Comparison of ENCODE assay signal across 8 cellular contexts in genomic region chr14:55130194-55130550, GRCh38. TPM values are rescaled to one million over a fixed set of nuclear protein-coding genes. Genes with fewer than 3 reads are reported as not detected.
A peak's percentile ranks its signal among the peaks of the same experiment; 100 is the strongest.
DNase-seq lines count a peak whose midpoint lies in the region; ATAC-seq lines count a peak whose summit lies in the region.

No MANE protein-coding gene starts in this region.

- H3K27me3 ChIP-seq in BLaER1 treated with 17β-estradiol and CSF1 and Interleukin-3, amounts not matched to agents 10 nM and 100 nM, result peaks cover 27 to 69% (median 62%) of the 10 kb centered on the region in 11 experiments

- no peaks in the 10 kb centered on the region for H3K36me3 Mint-ChIP-seq in effector memory CD8-positive, alpha-beta T cell (ENCODE audit: insufficient read depth)
- H3K36me3 Mint-ChIP-seq in natural killer cell treated with Interleukin-12 subunit alpha and Interleukin-12 subunit beta and Interleukin-15 and Interleukin-18, amount 100 ng/mL, for 72 hours, result peaks cover 17% of the 10 kb centered on the region

- H3K4me1 Mint-ChIP-seq in effector memory CD8-positive, alpha-beta T cell (ENCODE audit: low read depth in 2 of 2), result peaks cover 24% of the 10 kb centered on the region in 2 donors
- H3K4me1 Mint-ChIP-seq in natural killer cell treated with Interleukin-12 subunit alpha and Interleukin-12 subunit beta and Interleukin-15 and Interleukin-18, amount 100 ng/mL, for 72 hours (ENCODE audit: low read depth in 2 of 2), result peaks cover 61 to 70% of the 10 kb centered on the region in 2 donors

- DNase-seq in LHCN-M2 (ENCODE audit: low read depth), result peak; percentile 39
- DNase-seq in effector memory CD8-positive, alpha-beta T cell, result no peak
- no peak for DNase-seq in natural killer cell treated with Interleukin-12 subunit alpha and Interleukin-12 subunit beta and Interleukin-15 and Interleukin-18, amount 100 ng/mL, for 72 hours (ENCODE audit: low spot score)
- no peak for DNase-seq in NCI-H526 treated with DMSO at 0.1 percent for 48 hours (lab: John Stamatoyannopoulos, UW)
- no peak for DNase-seq in retina

- H4K20me1 ChIP-seq in BLaER1 treated with 17β-estradiol and CSF1 and Interleukin-3, amounts not matched to agents 10 nM and 100 nM, result peaks cover 0 to 55% (median 14%) of the 10 kb centered on the region in 11 experiments; a peak in 13 of 22 replicates

- H3K4me3 ChIP-seq in BLaER1 treated with 17β-estradiol and CSF1 and Interleukin-3, amounts not matched to agents 10 nM and 100 nM, result peak overlapping the region in 9 of 10 experiments; percentile 51 to 96 (median 59); a peak in 17 of 20 replicates

- no peaks in the 10 kb centered on the region for H3K9me3 ChIP-seq in BLaER1 treated with 17β-estradiol and CSF1 and Interleukin-3, amounts not matched to agents 10 nM and 100 nM (replicated peaks in 1 of 11)

- H3K4me3 Mint-ChIP-seq in effector memory CD8-positive, alpha-beta T cell, result peak overlapping the region; percentile 87
- peak overlapping the region; percentile 97 for H3K4me3 Mint-ChIP-seq in natural killer cell treated with Interleukin-12 subunit alpha and Interleukin-12 subunit beta and Interleukin-15 and Interleukin-18, amount 100 ng/mL, for 72 hours

- ATAC-seq in effector memory CD8-positive, alpha-beta T cell (replicated peaks), result no peak
- no peak for ATAC-seq in natural killer cell treated with Interleukin-12 subunit alpha and Interleukin-12 subunit beta and Interleukin-15 and Interleukin-18, amount 100 ng/mL, for 72 hours
- no peak for ATAC-seq in HG03571 (IDR thresholded peaks at IDR 0.05; ENCODE audit: unreplicated experiment)
- no peak for ATAC-seq in HG03354 (IDR thresholded peaks at IDR 0.05; ENCODE audit: poor library complexity, severe bottlenecking, unreplicated experiment)

- H3K27ac Mint-ChIP-seq in effector memory CD8-positive, alpha-beta T cell, result peak overlapping the region in 1 of 2 donors; percentile 93
- peak overlapping the region; percentile 90 to 93 for H3K27ac Mint-ChIP-seq in natural killer cell treated with Interleukin-12 subunit alpha and Interleukin-12 subunit beta and Interleukin-15 and Interleukin-18, amount 100 ng/mL, for 72 hours

- no peaks in the 10 kb centered on the region for H3K9me3 Mint-ChIP-seq in effector memory CD8-positive, alpha-beta T cell
- no peaks in the 10 kb centered on the region for H3K9me3 Mint-ChIP-seq in natural killer cell treated with Interleukin-12 subunit alpha and Interleukin-12 subunit beta and Interleukin-15 and Interleukin-18, amount 100 ng/mL, for 72 hours

- peak overlapping the region; percentile 71 to 97 (median 91) for H3K4me2 ChIP-seq in BLaER1 treated with 17β-estradiol and CSF1 and Interleukin-3, amounts not matched to agents 10 nM and 100 nM

- peaks cover 15 to 86% (median 21%) of the 10 kb centered on the region in 10 experiments for H3K4me1 ChIP-seq in BLaER1 treated with 17β-estradiol and CSF1 and Interleukin-3, amounts not matched to agents 10 nM and 100 nM

- H3K27ac ChIP-seq in BLaER1 treated with 17β-estradiol and CSF1 and Interleukin-3, amounts not matched to agents 10 nM and 100 nM, result peak overlapping the region in 3 of 11 experiments; percentile 86 to 96 (median 91); a peak in 4 of 22 replicates

- no peaks in the 10 kb centered on the region for H3K27me3 Mint-ChIP-seq in effector memory CD8-positive, alpha-beta T cell
- no peaks in the 10 kb centered on the region for H3K27me3 Mint-ChIP-seq in natural killer cell treated with Interleukin-12 subunit alpha and Interleukin-12 subunit beta and Interleukin-15 and Interleukin-18, amount 100 ng/mL, for 72 hours

- peak overlapping the region in 3 of 11 experiments; percentile 87 to 97 (median 90); a peak in 6 of 22 replicates for H3K9ac ChIP-seq in BLaER1 treated with 17β-estradiol and CSF1 and Interleukin-3, amounts not matched to agents 10 nM and 100 nM

- peaks cover 0 to 52% (median 0%) of the 10 kb centered on the region in 11 experiments; a peak in 6 of 22 replicates for H3K36me3 ChIP-seq in BLaER1 treated with 17β-estradiol and CSF1 and Interleukin-3, amounts not matched to agents 10 nM and 100 nM

RNA-seq across cellular contexts. Expression of gene LGALS3, which starts 1.1 kb away (rescaled TPM):
- total RNA-seq in LHCN-M2 (2014; rRNA removed), result 247 and 288 TPM in 2 replicates
- polyA plus RNA-seq in LHCN-M2 (2012), result 172 TPM
- total RNA-seq in natural killer cell treated with Interleukin-12 subunit alpha and Interleukin-12 subunit beta and Interleukin-15 and Interleukin-18, amount 100 ng/mL, for 72 hours, result 100 to 1,000 TPM; 161 to 224 TPM
